In the genomic region with DNA sequence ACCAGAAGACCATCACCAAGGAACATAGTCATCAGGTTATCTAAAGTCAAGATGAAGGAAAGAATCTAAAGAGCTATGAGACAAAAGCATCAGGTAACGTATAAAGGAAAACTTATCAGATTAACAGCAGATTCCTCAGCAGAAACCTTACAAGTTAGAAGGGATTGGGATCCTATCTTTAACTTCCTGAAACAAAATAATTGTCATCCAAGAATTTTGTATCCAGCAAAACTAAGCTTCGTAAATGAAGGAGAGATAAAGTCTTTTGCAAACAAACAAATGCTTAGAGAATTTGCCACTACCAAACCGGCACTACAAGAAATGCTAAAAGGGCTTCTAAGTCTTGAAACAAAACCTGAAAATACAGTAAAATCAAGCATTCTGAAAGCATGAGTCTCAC, we compare ENCODE assay signal across 35 cellular contexts.
"Had no signal": no experiment of that assay in that cellular context is flagged by ENCODE, and none has a peak within 500 bp of the region (broad histone marks: within the 10 kb centered on the region; RNA-seq: fewer than 3 reads in every experiment).

No MANE protein-coding gene starts in this region.

- H3K36me3 ChIP-seq: MG63 had no signal

- DNase-seq: Karpas-422, Kasumi-1, MG63, MM.1S, MV-4-11, NCI-H1048, NCI-H1092, NCI-H1092 treated with DMSO at 0.1 percent for 48 hours, NCI-H1105, NCI-H1105 treated with DMSO at 0.1 percent for 48 hours, NCI-H1417, NCI-H1417 treated with DMSO at 0.1 percent for 48 hours, NCI-H1436, NCI-H1436 treated with DMSO at 0.1 percent for 48 hours, NCI-H146, NCI-H1694, NCI-H1694 treated with DMSO at 0.1 percent for 48 hours, NCI-H187, NCI-H1930, NCI-H2029, NCI-H2029 treated with DMSO at 0.1 percent for 48 hours, NCI-H2081, NCI-H2081 treated with DMSO at 0.1 percent for 48 hours, NCI-H2107, NCI-H2171, NCI-H2171 treated with DMSO at 0.1 percent for 48 hours, NCI-H2227 treated with DMSO at 0.1 percent for 48 hours, NCI-H226, NCI-H345, NCI-H446, NCI-H446 treated with DMSO at 0.1 percent for 48 hours, NCI-H510A, NCI-H510A treated with DMSO at 0.1 percent for 48 hours, NCI-H524, NCI-H524 treated with DMSO at 0.1 percent for 48 hours had no signal

- H3K27me3 ChIP-seq: MG63 had no signal

- H3K4me3 ChIP-seq: MG63 had no signal
